In genomic region chr9:35140097-35140496, GRCh38 we compare ENCODE assay signal across 3 cellular contexts.
TF ChIP-seq lines count a peak whose summit lies in the region.

No MANE protein-coding gene starts in this region.

TF ChIP-seq in A549, 52 proteins besides CTCF, POLR2A, EP300 and RAD21:
- TF ChIP-seq HDAC2 (IDR thresholded peaks at IDR 0.05) (no peak), FOXS1 (CRISPR knock-in tag; IDR thresholded peaks at IDR 0.05) (no peak), MAZ (IDR thresholded peaks at IDR 0.05; ENCODE audit: borderline replicate concordance, low read depth, low read length) (no peak), KDM1A (IDR thresholded peaks at IDR 0.05; ENCODE audit: low read depth) (no peak), ESRRA (IDR thresholded peaks at IDR 0.05; ENCODE audit: borderline replicate concordance, low read length) (no peak), NR3C1 (IDR thresholded peaks at IDR 0.05) (no peak), SREBF2 (IDR thresholded peaks at IDR 0.05) (no peak), MAFK (IDR thresholded peaks at IDR 0.05; ENCODE audit: partially characterized antibody) (peak; percentile 97)

TF ChIP-seq in IMR-90, 13 proteins besides CTCF, POLR2A, EP300 and RAD21:
- TF ChIP-seq RCOR1 (IDR thresholded peaks at IDR 0.05; ENCODE audit: insufficient replicate concordance, low read length): no peak
- TF ChIP-seq MAFK (IDR thresholded peaks at IDR 0.05; ENCODE audit: low read depth, low read length): peak; percentile 96
- TF ChIP-seq CEBPB (IDR thresholded peaks at IDR 0.05; ENCODE audit: low read depth, low read length): no peak
- no peak for TF ChIP-seq RFX5 (IDR thresholded peaks at IDR 0.05; ENCODE audit: low read depth, low read length)

TF ChIP-seq in K562, 482 proteins besides CTCF, POLR2A, EP300 and RAD21:
- TF ChIP-seq ZNF134 (CRISPR knock-in tag; conservative IDR thresholded peaks at IDR 0.05) (no peak), RAD51 (IDR thresholded peaks at IDR 0.05; ENCODE audit: borderline replicate concordance, low read depth) (no peak), ZNF316 (IDR thresholded peaks at IDR 0.05) (peak; percentile 94), THAP7 (CRISPR knock-in tag; IDR thresholded peaks at IDR 0.05) (no peak), FOXK2 (conservative IDR thresholded peaks at IDR 0.05 in 1 of 2, IDR thresholded peaks at IDR 0.05 in 1 of 2; ENCODE audit: low read depth in 2 of 2) (no peak), KDM2B (CRISPR knock-in tag; IDR thresholded peaks at IDR 0.05) (no peak), EWSR1 (IDR thresholded peaks at IDR 0.05; ENCODE audit: borderline replicate concordance, low read depth, partially characterized antibody) (no peak), MAFF (IDR thresholded peaks at IDR 0.05; ENCODE audit: low read length) (peak; percentile 91), PYGO2 (tag; IDR thresholded peaks at IDR 0.05) (no peak), C11orf30 (IDR thresholded peaks at IDR 0.05; ENCODE audit: low read depth) (peak; percentile 88), ZNF707 (CRISPR knock-in tag; conservative IDR thresholded peaks at IDR 0.05) (no peak), SMAD2 (IDR thresholded peaks at IDR 0.05; ENCODE audit: low read depth, low read length) (no peak), ZBTB11 (CRISPR knock-in tag; IDR thresholded peaks at IDR 0.05) (no peak), MAFG (tag; conservative IDR thresholded peaks at IDR 0.05) (peak; percentile 78), MGA (IDR thresholded peaks at IDR 0.05) (no peak), MAFK (IDR thresholded peaks at IDR 0.05; ENCODE audit: low read length) (peak; percentile 91), KLF6 (CRISPR knock-in tag; IDR thresholded peaks at IDR 0.05; ENCODE audit: borderline replicate concordance) (no peak), ZNF592 (IDR thresholded peaks at IDR 0.05) (no peak)
